In the genomic region with DNA sequence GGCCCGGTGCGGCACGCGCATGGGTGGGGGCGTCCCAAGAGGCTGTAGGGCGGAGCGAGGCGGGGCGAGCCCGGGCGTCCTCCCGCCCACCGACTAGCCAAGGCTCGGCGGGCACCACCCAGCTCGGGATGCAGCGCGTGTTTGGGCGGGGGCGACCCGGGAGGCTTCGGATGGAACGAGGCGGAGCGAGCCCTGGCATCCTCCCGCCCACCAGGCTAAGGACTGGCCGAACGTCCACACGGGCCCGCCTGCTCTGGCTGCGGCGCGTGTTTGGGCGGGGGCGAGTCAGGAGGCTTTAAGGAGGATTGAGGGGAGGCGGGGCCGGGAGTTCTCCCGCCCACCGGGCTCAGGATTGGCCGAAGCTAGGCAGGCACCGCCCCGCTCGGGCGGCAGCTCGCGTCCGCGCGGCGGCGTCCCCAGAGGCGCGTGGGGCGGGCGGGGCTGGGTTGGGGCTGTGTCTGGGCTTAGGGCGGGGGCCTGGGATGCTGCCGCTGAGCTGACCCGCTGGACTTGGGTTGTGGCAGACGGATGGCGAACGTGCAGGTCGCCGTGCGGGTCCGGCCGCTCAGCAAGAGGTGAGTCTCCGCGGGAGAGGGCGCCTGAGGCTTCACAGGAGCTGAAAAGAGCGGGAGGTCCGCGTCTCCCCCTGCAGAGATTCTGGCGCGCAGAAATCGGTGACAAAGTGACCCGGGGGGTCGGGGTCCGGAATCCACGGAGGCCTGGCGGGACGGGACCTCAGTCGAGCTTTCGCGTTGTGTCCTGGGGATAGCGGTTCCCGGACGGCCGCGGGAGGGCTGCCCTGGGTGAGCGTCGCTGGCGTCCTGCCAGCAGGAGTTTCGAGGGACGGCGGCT, we compare ENCODE assay signal across 8 cellular contexts. TPM values are rescaled to one million over a fixed set of nuclear protein-coding genes. Genes with fewer than 3 reads are reported as not detected.
DNase-seq lines count a peak whose midpoint lies in the region; ATAC-seq, FAIRE-seq and TF ChIP-seq lines count a peak whose summit lies in the region.

Gene STARD9, plus strand, starts transcription at position 419 of the 852 bp plus-strand sequence. Its CDS starts 110 bp downstream, at position 529.

- peaks cover 47% of the 10 kb centered on the region for H3K79me2 ChIP-seq in MM.1S (ENCODE audit: low read length)
- H3K79me2 ChIP-seq in neural cell (replicated peaks; ENCODE audit: insufficient read depth, low read length), result no peaks in the 10 kb centered on the region

- no peaks in the 10 kb centered on the region for H3K36me3 ChIP-seq in MM.1S (replicated peaks; ENCODE audit: insufficient read depth, low read length)
- no peaks in the 10 kb centered on the region for H3K36me3 ChIP-seq in neural cell (ENCODE audit: insufficient read depth, low read length)

- peaks cover 38% of the 10 kb centered on the region for H3K4me1 Mint-ChIP-seq in stimulated activated naive CD8-positive, alpha-beta T cell treated with anti-CD3 and anti-CD28 coated beads, Interleukin-15, amount 100 ng/mL, for 72 hours

- H3K27me3 Mint-ChIP-seq in stimulated activated naive CD8-positive, alpha-beta T cell treated with anti-CD3 and anti-CD28 coated beads, Interleukin-15, amount 100 ng/mL, for 72 hours, result no peaks in the 10 kb centered on the region

- peak within 1 kb of the TSS; percentile 69 for H3K9ac ChIP-seq in MM.1S (ENCODE audit: low read length)
- H3K9ac ChIP-seq in neural cell (ENCODE audit: low read length), result peak within 1 kb of the TSS; percentile 64

- no peak for TF ChIP-seq EP300 in neural cell (conservative IDR thresholded peaks at IDR 0.05; ENCODE audit: poor library complexity, severe bottlenecking)

- H3K9me3 Mint-ChIP-seq in stimulated activated naive CD8-positive, alpha-beta T cell treated with anti-CD3 and anti-CD28 coated beads, Interleukin-15, amount 100 ng/mL, for 72 hours, result no peaks in the 10 kb centered on the region

- H2AFZ ChIP-seq in MM.1S (ENCODE audit: low read length) (peak within 1 kb of the TSS; percentile 88), neural cell (ENCODE audit: low read depth, low read length) (peak within 1 kb of the TSS; percentile 65)

- peak; percentile 99 for DNase-seq in HCEC 1CT
- DNase-seq in MM.1S, result peak; percentile 98
- DNase-seq in SHP77 treated with DMSO at 0.1 percent for 48 hours (lab: John Stamatoyannopoulos, UW), result peak; percentile 90
- DNase-seq in activated effector memory CD4-positive, alpha-beta T cell treated with anti-CD3 and anti-CD28 coated beads, Interleukin-2, amount 50 U/mL, for 16 hours, result peak; percentile 98
- peak; percentile 99 for DNase-seq in fibroblast of villous mesenchyme (ENCODE audit: low read depth)
- peak; percentile 96 to 97 for DNase-seq in stimulated activated naive CD8-positive, alpha-beta T cell treated with anti-CD3 and anti-CD28 coated beads, Interleukin-15, amount 100 ng/mL, for 72 hours

- H3K27me3 ChIP-seq in MM.1S (replicated peaks; ENCODE audit: insufficient read depth, low read length) (no peaks in the 10 kb centered on the region), neural cell (ENCODE audit: insufficient read depth, low read depth, low read length) (no peaks in the 10 kb centered on the region)

- no peaks in the 10 kb centered on the region for H3K9me3 ChIP-seq in MM.1S (replicated peaks; ENCODE audit: insufficient read depth, low read length)
- H3K9me3 ChIP-seq in neural cell (ENCODE audit: low read length), result no peaks in the 10 kb centered on the region

- H3K27ac Mint-ChIP-seq in stimulated activated naive CD8-positive, alpha-beta T cell treated with anti-CD3 and anti-CD28 coated beads, Interleukin-15, amount 100 ng/mL, for 72 hours, result peak within 1 kb of the TSS; percentile 85 to 94

- TF ChIP-seq CTCF in MM.1S (IDR thresholded peaks at IDR 0.05; ENCODE audit: low read length) (no peak), fibroblast of villous mesenchyme (IDR thresholded peaks at IDR 0.05; ENCODE audit: insufficient read depth, low read depth, low read length) (no peak), neural cell (IDR thresholded peaks at IDR 0.05; ENCODE audit: poor library complexity, severe bottlenecking) (no peak)

- peaks cover 19% of the 10 kb centered on the region for H3K4me1 ChIP-seq in MM.1S (ENCODE audit: low read length)

- TF ChIP-seq RAD21 in neural cell (conservative IDR thresholded peaks at IDR 0.05), result peak; percentile 22

- peak within 1 kb of the TSS; percentile 92 to 93 for H3K4me3 Mint-ChIP-seq in stimulated activated naive CD8-positive, alpha-beta T cell treated with anti-CD3 and anti-CD28 coated beads, Interleukin-15, amount 100 ng/mL, for 72 hours

- H3K4me2 ChIP-seq in MM.1S (ENCODE audit: low read depth, low read length), result peak within 1 kb of the TSS; percentile 92
- H3K4me2 ChIP-seq in neural cell (ENCODE audit: low read length), result peak within 1 kb of the TSS; percentile 49

- H4K20me1 ChIP-seq in MM.1S (ENCODE audit: insufficient read depth, low read length) (no peaks in the 10 kb centered on the region), neural cell (ENCODE audit: insufficient read depth) (no peaks in the 10 kb centered on the region)

- peak within 1 kb of the TSS; percentile 49; the same call in 1 of the 2 replicates for H3K27ac ChIP-seq in MM.1S (ENCODE audit: low read length)
- H3K27ac ChIP-seq in neural cell (ENCODE audit: low read length), result no peak within 1 kb of the TSS

- FAIRE-seq in G401.6 (lab: Jason Lieb, UNC), result peak; percentile 93

- H3K9me2 ChIP-seq in MM.1S (replicated peaks; ENCODE audit: insufficient read depth, low read length) (no peaks in the 10 kb centered on the region), neural cell (ENCODE audit: insufficient read depth, low read length) (no peaks in the 10 kb centered on the region)

- H3F3A ChIP-seq in MM.1S (ENCODE audit: insufficient read depth, low read length) (peaks cover 31% of the 10 kb centered on the region), neural cell (ENCODE audit: insufficient read depth, low read length, poor library complexity, severe bottlenecking) (no peaks in the 10 kb centered on the region)

- H3K4me3 ChIP-seq in MM.1S (ENCODE audit: low read length) (peak within 1 kb of the TSS; percentile 78), fibroblast of villous mesenchyme (ENCODE audit: low read depth, low read length) (peak within 1 kb of the TSS; percentile 91), neural cell (ENCODE audit: low read length) (peak within 1 kb of the TSS; percentile 95)

- peak; percentile 93 for ATAC-seq in stimulated activated naive CD8-positive, alpha-beta T cell treated with anti-CD3 and anti-CD28 coated beads, Interleukin-15, amount 100 ng/mL, for 72 hours

TF ChIP-seq in neural cell, 6 proteins besides CTCF, POLR2A, EP300 and RAD21:
- TF ChIP-seq MXI1 (conservative IDR thresholded peaks at IDR 0.05; ENCODE audit: poor library complexity, severe bottlenecking) (peak; percentile 68), SMC3 (conservative IDR thresholded peaks at IDR 0.05; ENCODE audit: poor library complexity) (no peak), TAF1 (IDR thresholded peaks at IDR 0.05; ENCODE audit: low read depth) (no peak), POLR2AphosphoS5 (IDR thresholded peaks at IDR 0.05) (peak; percentile 32), EZH2 (IDR thresholded peaks at IDR 0.05; ENCODE audit: borderline replicate concordance, insufficient read depth, low read length, poor library complexity, severe bottlenecking) (no peak)
- TF ChIP-seq, protein P1, sequence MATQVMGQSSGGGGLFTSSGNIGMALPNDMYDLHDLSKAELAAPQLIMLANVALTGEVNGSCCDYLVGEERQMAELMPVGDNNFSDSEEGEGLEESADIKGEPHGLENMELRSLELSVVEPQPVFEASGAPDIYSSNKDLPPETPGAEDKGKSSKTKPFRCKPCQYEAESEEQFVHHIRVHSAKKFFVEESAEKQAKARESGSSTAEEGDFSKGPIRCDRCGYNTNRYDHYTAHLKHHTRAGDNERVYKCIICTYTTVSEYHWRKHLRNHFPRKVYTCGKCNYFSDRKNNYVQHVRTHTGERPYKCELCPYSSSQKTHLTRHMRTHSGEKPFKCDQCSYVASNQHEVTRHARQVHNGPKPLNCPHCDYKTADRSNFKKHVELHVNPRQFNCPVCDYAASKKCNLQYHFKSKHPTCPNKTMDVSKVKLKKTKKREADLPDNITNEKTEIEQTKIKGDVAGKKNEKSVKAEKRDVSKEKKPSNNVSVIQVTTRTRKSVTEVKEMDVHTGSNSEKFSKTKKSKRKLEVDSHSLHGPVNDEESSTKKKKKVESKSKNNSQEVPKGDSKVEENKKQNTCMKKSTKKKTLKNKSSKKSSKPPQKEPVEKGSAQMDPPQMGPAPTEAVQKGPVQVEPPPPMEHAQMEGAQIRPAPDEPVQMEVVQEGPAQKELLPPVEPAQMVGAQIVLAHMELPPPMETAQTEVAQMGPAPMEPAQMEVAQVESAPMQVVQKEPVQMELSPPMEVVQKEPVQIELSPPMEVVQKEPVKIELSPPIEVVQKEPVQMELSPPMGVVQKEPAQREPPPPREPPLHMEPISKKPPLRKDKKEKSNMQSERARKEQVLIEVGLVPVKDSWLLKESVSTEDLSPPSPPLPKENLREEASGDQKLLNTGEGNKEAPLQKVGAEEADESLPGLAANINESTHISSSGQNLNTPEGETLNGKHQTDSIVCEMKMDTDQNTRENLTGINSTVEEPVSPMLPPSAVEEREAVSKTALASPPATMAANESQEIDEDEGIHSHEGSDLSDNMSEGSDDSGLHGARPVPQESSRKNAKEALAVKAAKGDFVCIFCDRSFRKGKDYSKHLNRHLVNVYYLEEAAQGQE (IDR thresholded peaks at IDR 0.05; ENCODE audit: borderline replicate concordance), result no peak

RNA-seq across cellular contexts. Expression of gene STARD9, which starts in this region (rescaled TPM):
- 9.1 and 11.0 TPM in 2 replicates for total RNA-seq in fibroblast of villous mesenchyme
- 6.4 and 7.1 TPM in 2 replicates for polyA plus RNA-seq in neural cell
- polyA minus RNA-seq in neural cell, result 12.7 and 14.0 TPM in 2 replicates
